In genomic region chr1:16163882-16164820, GRCh38 we compare ENCODE assay signal across 7 cellular contexts. TPM values are rescaled to one million over a fixed set of nuclear protein-coding genes. Genes with fewer than 3 reads are reported as not detected.
DNase-seq lines count a peak whose midpoint lies in the region; ATAC-seq, FAIRE-seq and TF ChIP-seq lines count a peak whose summit lies in the region.

No MANE protein-coding gene starts in this region.

- H3K9me3 ChIP-seq in astrocyte (ENCODE audit: insufficient read depth, low read depth, low read length) (no peaks in the 10 kb centered on the region), mesenchymal stem cell (ENCODE audit: control insufficient read depth, low read length) (no peaks in the 10 kb centered on the region), testis (no peaks in the 10 kb centered on the region)

- no peak overlapping the region for H2BK5ac ChIP-seq in mesenchymal stem cell (ENCODE audit: low read depth, low read length, poor library complexity, severe bottlenecking)

- H2AK5ac ChIP-seq in mesenchymal stem cell (ENCODE audit: low read length, severe bottlenecking): peak overlapping the region; percentile 66

- no peak for ATAC-seq in HG03469 (IDR thresholded peaks at IDR 0.05; ENCODE audit: unreplicated experiment)

- H2AFZ ChIP-seq in astrocyte (ENCODE audit: low read depth, low read length) (no peak overlapping the region), mesenchymal stem cell (ENCODE audit: low read depth, low read length) (no peak overlapping the region)

- H3K4me2 ChIP-seq in astrocyte (ENCODE audit: low read length) (peak overlapping the region; percentile 42), mesenchymal stem cell (ENCODE audit: low read length, poor library complexity, severe bottlenecking) (peak overlapping the region; percentile 48)

- no peaks in the 10 kb centered on the region for H3K9me3 Mint-ChIP-seq in astrocyte (ENCODE audit: unreplicated experiment)

- TF ChIP-seq POLR2A in testis (IDR thresholded peaks at IDR 0.05): no peak

- peak overlapping the region; percentile 55 for H3K9ac ChIP-seq in astrocyte (ENCODE audit: low read length)
- H3K9ac ChIP-seq in mesenchymal stem cell (ENCODE audit: low read length): peak overlapping the region; percentile 63

- intact Hi-C loops in testis (cut with DNase I; ENCODE audit: low total_unique reads): no loop called here

- peak overlapping the region; percentile 31 for H4K8ac ChIP-seq in mesenchymal stem cell (ENCODE audit: low read length)

- no peaks in the 10 kb centered on the region for H3K27me3 ChIP-seq in astrocyte (ENCODE audit: insufficient read depth, low read length)
- peaks cover 0 to 5% of the 10 kb centered on the region in 2 experiments for H3K27me3 ChIP-seq in mesenchymal stem cell (ENCODE audit: control insufficient read depth in 1 of 2, insufficient read depth in 1 of 2, low read length in 2 of 2)
- no peaks in the 10 kb centered on the region for H3K27me3 ChIP-seq in testis

- H3K36me3 ChIP-seq in astrocyte (ENCODE audit: insufficient read depth, low read length): no peaks in the 10 kb centered on the region
- H3K36me3 ChIP-seq in mesenchymal stem cell (ENCODE audit: control insufficient read depth in 1 of 2, insufficient read depth in 2 of 2, low read depth in 1 of 2, low read length in 2 of 2): no peaks in the 10 kb centered on the region
- H3K36me3 ChIP-seq in testis (ENCODE audit: low read depth, missing control alignments): no peaks in the 10 kb centered on the region

- H3K4me1 Mint-ChIP-seq in astrocyte (ENCODE audit: low read depth, unreplicated experiment): peaks cover 32% of the 10 kb centered on the region

- TF ChIP-seq CTCF in astrocyte (IDR thresholded peaks at IDR 0.05; ENCODE audit: insufficient read depth, low read depth, low read length) (no peak), testis (IDR thresholded peaks at IDR 0.05) (no peak)

- peaks cover 3% of the 10 kb centered on the region for H3K36me3 Mint-ChIP-seq in astrocyte (ENCODE audit: low read depth, unreplicated experiment)

- H3K4me1 ChIP-seq in astrocyte (ENCODE audit: insufficient read depth, low read length): peaks cover 26% of the 10 kb centered on the region
- peaks cover 27% of the 10 kb centered on the region for H3K4me1 ChIP-seq in mesenchymal stem cell (ENCODE audit: control insufficient read depth, insufficient read depth, low read depth, low read length)
- H3K4me1 ChIP-seq in testis: peaks cover 8% of the 10 kb centered on the region

- H3K79me2 ChIP-seq in astrocyte (ENCODE audit: insufficient read depth, low read length): no peaks in the 10 kb centered on the region

- H2BK15ac ChIP-seq in mesenchymal stem cell (ENCODE audit: low read depth, poor library complexity, severe bottlenecking): peak overlapping the region; percentile 33

- no peak overlapping the region for H2BK120ac ChIP-seq in mesenchymal stem cell (ENCODE audit: low read depth, low read length)

- peak overlapping the region; percentile 11 for H3K4me3 Mint-ChIP-seq in astrocyte (ENCODE audit: unreplicated experiment)

- WGBS in mesenchymal stem cell: 21% methylated on average over 13 of the region's 16 CpGs
- 77 to 79% methylated on average over 16 of the region's 16 CpGs for WGBS in testis, 2 donors

- H4K91ac ChIP-seq in mesenchymal stem cell (ENCODE audit: low read length): peak overlapping the region; percentile 9

- FAIRE-seq in astrocyte (lab: Jason Lieb, UNC): peak; percentile 80

- DNase-seq in Daoy (ENCODE audit: low read depth) (peak; percentile 96), NCI-H146 treated with DMSO at 0.1 percent for 48 hours (lab: John Stamatoyannopoulos, UW; ENCODE audit: unreplicated experiment) (peak; percentile 84), astrocyte (ENCODE audit: low read depth) (peak; percentile 98), mesenchymal stem cell (peak; percentile 100), testis (no peak), NCI-H128 (lab: John Stamatoyannopoulos, UW; ENCODE audit: unreplicated experiment) (no peak)

- H3K27ac ChIP-seq in astrocyte (ENCODE audit: low read depth, low read length) (peak overlapping the region; percentile 36), mesenchymal stem cell (ENCODE audit: low read length, poor library complexity, severe bottlenecking) (peak overlapping the region; percentile 55), testis (no peak overlapping the region)

- H3K18ac ChIP-seq in mesenchymal stem cell (ENCODE audit: low read depth in 1 of 2, low read length in 2 of 2): peak overlapping the region; percentile 17 to 44

- peak overlapping the region; percentile 96 for H3K27ac Mint-ChIP-seq in astrocyte (ENCODE audit: unreplicated experiment)

- H3K79me1 ChIP-seq in mesenchymal stem cell (replicated peaks; ENCODE audit: low read length, poor library complexity, severe bottlenecking): peaks cover 4% of the 10 kb centered on the region

- H2BK12ac ChIP-seq in mesenchymal stem cell (ENCODE audit: low read length in 2 of 2): peak overlapping the region; percentile 88 to 90

- no peak overlapping the region for H3K23ac ChIP-seq in mesenchymal stem cell (ENCODE audit: low read length in 2 of 2)

- peaks cover 2% of the 10 kb centered on the region for H3K27me3 Mint-ChIP-seq in astrocyte (ENCODE audit: low read depth, unreplicated experiment)

- peak overlapping the region; percentile 64 to 68 for H3K4ac ChIP-seq in mesenchymal stem cell (ENCODE audit: low read depth in 1 of 2, low read length in 2 of 2)

- H3K14ac ChIP-seq in mesenchymal stem cell (ENCODE audit: low read length in 2 of 2): peak overlapping the region in 1 of 2 experiments; percentile 5

- H3K4me3 ChIP-seq in astrocyte (ENCODE audit: insufficient read depth, low read depth, low read length) (no peak overlapping the region), mesenchymal stem cell (ENCODE audit: insufficient read depth in 1 of 2, low read depth in 1 of 2, low read length in 2 of 2) (no peak overlapping the region), testis (no peak overlapping the region)

- no peaks in the 10 kb centered on the region for H4K20me1 ChIP-seq in astrocyte (ENCODE audit: insufficient read depth, low read length)

RNA-seq across cellular contexts. Expression of gene EPHA2, which starts 8.3 kb away (rescaled TPM):
- total RNA-seq in Daoy (2014; rRNA removed; shearing (Covaris generic)): 50.8 and 67.7 TPM in 2 replicates
- total RNA-seq in astrocyte: 117 and 140 TPM in 2 replicates
- polyA plus RNA-seq in mesenchymal stem cell (2013, experiment 1 of 2): 31.9 TPM
- polyA plus RNA-seq in mesenchymal stem cell (2013, experiment 2 of 2): 31.0 TPM
- 10 to 100 TPM in 1 of 2 donors, 1 to 10 TPM in 1; 5.7 to 14.1 TPM for total RNA-seq in testis
- polyA plus RNA-seq in testis (ENCODE audit: insufficient read depth, low read depth, low replicate concordance): 5.1 TPM

RNA-seq across cellular contexts. Expression of gene ARHGEF19, which starts 48.3 kb away (rescaled TPM):
- 2.4 and 4.2 TPM in 2 replicates for total RNA-seq in Daoy (2014; rRNA removed; shearing (Covaris generic))
- total RNA-seq in astrocyte (5.7 and 7.4 TPM in 2 replicates), testis (10 to 100 TPM in 1 of 2 donors, 1 to 10 TPM in 1; 8.5 to 10.1 TPM)
- polyA plus RNA-seq in mesenchymal stem cell (2013, experiment 1 of 2): 4.5 TPM
- 4.5 TPM for polyA plus RNA-seq in mesenchymal stem cell (2013, experiment 2 of 2)
- 6.0 TPM for polyA plus RNA-seq in testis (ENCODE audit: insufficient read depth, low read depth, low replicate concordance)

Comparison
In these comparisons a context has a peak if more than half of its experiments do, and no peak if none do; other contexts are left out.
1. DNase-seq: peak in Daoy (single experiment), NCI-H146 treated with DMSO at 0.1 percent for 48 hours (single experiment), astrocyte (single experiment) and mesenchymal stem cell (single experiment); none in testis (single experiment) and NCI-H128 (single experiment).
2. H3K27ac ChIP-seq: peak in astrocyte (single experiment) and mesenchymal stem cell (single experiment); none in testis (0 of 2).